Comparison of ENCODE assay signal across 10 cellular contexts in the genomic region with DNA sequence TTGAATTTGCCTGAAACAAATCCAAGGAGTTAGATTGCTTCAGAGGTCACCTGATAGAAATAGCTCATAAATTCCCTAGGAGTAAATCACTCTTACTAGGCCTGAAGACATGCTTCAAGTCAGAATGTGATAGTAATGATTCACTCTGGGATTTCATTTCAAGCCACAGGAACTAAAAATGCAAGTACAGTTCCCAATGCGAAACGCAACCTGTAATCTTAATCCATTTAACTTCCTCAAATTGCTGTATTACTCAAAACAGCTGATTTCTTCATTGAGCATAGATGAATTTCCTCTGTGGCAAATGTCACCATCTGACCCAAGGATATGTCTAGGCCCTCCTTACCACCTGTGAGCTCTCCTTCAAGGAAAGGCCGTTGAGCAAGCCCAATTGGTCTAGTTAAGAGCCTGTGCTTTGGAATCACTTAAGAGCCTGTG. TPM values are rescaled to one million over a fixed set of nuclear protein-coding genes. Genes with fewer than 3 reads are reported as not detected.
DNase-seq lines count a peak whose midpoint lies in the region; ATAC-seq and TF ChIP-seq lines count a peak whose summit lies in the region.
"Had no signal": no experiment of that assay in that cellular context is flagged by ENCODE, and none has a peak within 500 bp of the region (broad histone marks: within the 10 kb centered on the region; RNA-seq: fewer than 3 reads in every experiment).

No MANE protein-coding gene starts in this region.

- no peak overlapping the region for H3K4me3 Mint-ChIP-seq in activated T-cell treated with anti-CD3 and anti-CD28 coated beads, Interleukin-2, amount 50 U/mL, for 4 hours

- no peak for TF ChIP-seq CTCF in psoas muscle (IDR thresholded peaks at IDR 0.05)

- H3K4me3 ChIP-seq in psoas muscle, result no peak overlapping the region
- H3K4me3 ChIP-seq: skin epidermis had no signal

- 61 to 73% (median 65%) methylated on average over 3 of the region's 3 CpGs for WGBS in psoas muscle, 3 donors

- ATAC-seq in activated T-cell treated with anti-CD3 and anti-CD28 coated beads, Interleukin-2, amount 50 U/mL, for 4 hours, result peak; percentile 76 to 84
- ATAC-seq in HG03045 (IDR thresholded peaks at IDR 0.05; ENCODE audit: unreplicated experiment), result peak; percentile 76
- peak; percentile 41; the same call in 2 of the 3 replicates for ATAC-seq in SK-N-SH treated with all-trans-retinoic acid at 6 μM for 48 hours
- ATAC-seq in psoas muscle, result peak in 3 of 4 donors; percentile 67 to 76 (median 75)

- H3K9me3 ChIP-seq in psoas muscle, result no peaks in the 10 kb centered on the region

- no peaks in the 10 kb centered on the region for H3K4me1 ChIP-seq in psoas muscle

- H3K36me3 ChIP-seq in psoas muscle (ENCODE audit: insufficient read depth in 1 of 2, low read depth in 1 of 2), result no peaks in the 10 kb centered on the region

- H3K27me3 ChIP-seq in psoas muscle (ENCODE audit: insufficient read depth in 3 of 3, low read length in 2 of 3), result no peaks in the 10 kb centered on the region

- H3K4me1 Mint-ChIP-seq in activated T-cell treated with anti-CD3 and anti-CD28 coated beads, Interleukin-2, amount 50 U/mL, for 4 hours (ENCODE audit: low read depth), result peaks cover 5% of the 10 kb centered on the region

- no peak for DNase-seq in activated T-cell treated with anti-CD3 and anti-CD28 coated beads, Interleukin-2, amount 50 U/mL, for 4 hours
- no peak for DNase-seq in activated T-cell treated with anti-CD3 and anti-CD28 coated beads, Interleukin-2, amount 50 U/mL, for 1 hour
- DNase-seq in psoas muscle (no peak), NCI-H1436 treated with DMSO at 0.1 percent for 48 hours (lab: John Stamatoyannopoulos, UW) (no peak), NCI-H2107 treated with DMSO at 0.1 percent for 48 hours (lab: John Stamatoyannopoulos, UW; ENCODE audit: unreplicated experiment) (no peak), DMS153 treated with DMSO at 0.1 percent for 48 hours (lab: John Stamatoyannopoulos, UW; ENCODE audit: unreplicated experiment) (no peak)
- DNase-seq: DND-41 had no signal

- H3K9me3 Mint-ChIP-seq in activated T-cell treated with anti-CD3 and anti-CD28 coated beads, Interleukin-2, amount 50 U/mL, for 4 hours, result no peaks in the 10 kb centered on the region

- no peaks in the 10 kb centered on the region for H3K27me3 Mint-ChIP-seq in activated T-cell treated with anti-CD3 and anti-CD28 coated beads, Interleukin-2, amount 50 U/mL, for 4 hours (ENCODE audit: low read depth)

- no peak overlapping the region for H3K27ac ChIP-seq in psoas muscle
- H3K27ac ChIP-seq: skin epidermis had no signal

- intact Hi-C loops in psoas muscle (cut with DNase I), result no loop called here

- H3K36me3 Mint-ChIP-seq in activated T-cell treated with anti-CD3 and anti-CD28 coated beads, Interleukin-2, amount 50 U/mL, for 4 hours (ENCODE audit: insufficient read depth), result no peaks in the 10 kb centered on the region

TF ChIP-seq in SK-N-SH treated with all-trans-retinoic acid at 6 μM for 48 hours, 23 proteins besides CTCF, POLR2A, EP300 and RAD21:
- TF ChIP-seq OSR1 (CRISPR knock-in tag; IDR thresholded peaks at IDR 0.05) (no peak), TCF4 (CRISPR knock-in tag; IDR thresholded peaks at IDR 0.05; ENCODE audit: borderline replicate concordance) (no peak), ZNF565 (CRISPR knock-in tag; conservative IDR thresholded peaks at IDR 0.05; ENCODE audit: low read depth) (no peak), TOX (CRISPR knock-in tag; IDR thresholded peaks at IDR 0.05; ENCODE audit: borderline replicate concordance) (no peak), BACH2 (CRISPR knock-in tag; IDR thresholded peaks at IDR 0.05; ENCODE audit: borderline replicate concordance) (no peak), SNAI2 (CRISPR knock-in tag; IDR thresholded peaks at IDR 0.05) (no peak), POU6F1 (CRISPR knock-in tag; IDR thresholded peaks at IDR 0.05; ENCODE audit: borderline replicate concordance, low read depth) (no peak), ARNTL (CRISPR knock-in tag; IDR thresholded peaks at IDR 0.05; ENCODE audit: borderline replicate concordance, low read depth) (no peak), ESRRG (CRISPR knock-in tag; IDR thresholded peaks at IDR 0.05) (no peak), CSDC2 (CRISPR knock-in tag; IDR thresholded peaks at IDR 0.05) (no peak), ZNF8 (CRISPR knock-in tag; IDR thresholded peaks at IDR 0.05) (no peak), ZFP3 (CRISPR knock-in tag; IDR thresholded peaks at IDR 0.05) (no peak), GLIS3 (CRISPR knock-in tag; IDR thresholded peaks at IDR 0.05) (no peak), ISL1 (CRISPR knock-in tag; IDR thresholded peaks at IDR 0.05) (no peak)
- TF ChIP-seq, protein P1, sequence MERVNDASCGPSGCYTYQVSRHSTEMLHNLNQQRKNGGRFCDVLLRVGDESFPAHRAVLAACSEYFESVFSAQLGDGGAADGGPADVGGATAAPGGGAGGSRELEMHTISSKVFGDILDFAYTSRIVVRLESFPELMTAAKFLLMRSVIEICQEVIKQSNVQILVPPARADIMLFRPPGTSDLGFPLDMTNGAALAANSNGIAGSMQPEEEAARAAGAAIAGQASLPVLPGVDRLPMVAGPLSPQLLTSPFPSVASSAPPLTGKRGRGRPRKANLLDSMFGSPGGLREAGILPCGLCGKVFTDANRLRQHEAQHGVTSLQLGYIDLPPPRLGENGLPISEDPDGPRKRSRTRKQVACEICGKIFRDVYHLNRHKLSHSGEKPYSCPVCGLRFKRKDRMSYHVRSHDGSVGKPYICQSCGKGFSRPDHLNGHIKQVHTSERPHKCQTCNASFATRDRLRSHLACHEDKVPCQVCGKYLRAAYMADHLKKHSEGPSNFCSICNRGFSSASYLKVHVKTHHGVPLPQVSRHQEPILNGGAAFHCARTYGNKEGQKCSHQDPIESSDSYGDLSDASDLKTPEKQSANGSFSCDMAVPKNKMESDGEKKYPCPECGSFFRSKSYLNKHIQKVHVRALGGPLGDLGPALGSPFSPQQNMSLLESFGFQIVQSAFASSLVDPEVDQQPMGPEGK (CRISPR knock-in tag; IDR thresholded peaks at IDR 0.05; ENCODE audit: borderline replicate concordance), result no peak
TF ChIP-seq in SK-N-SH treated with all-trans-retinoic acid at 6 μM for 48 hours: peak in this region for 0.

RNA-seq across cellular contexts. Expression of gene IL6ST, which starts 32.1 kb away (rescaled TPM):
- 10 to 100 TPM; 74.9 to 97.1 (median 79.1) TPM for total RNA-seq in activated T-cell treated with anti-CD3 and anti-CD28 coated beads, Interleukin-2, amount 50 U/mL, for 4 hours
- 100 to 1,000 TPM; 118 to 255 (median 162) TPM for total RNA-seq in psoas muscle
- 100 to 1,000 TPM in 1 of 3 donors, 10 to 100 TPM in 2; 38.6 to 145 (median 42.7) TPM for polyA plus RNA-seq in psoas muscle
